Comparison of ENCODE assay signal across 2 cellular contexts in the genomic region with DNA sequence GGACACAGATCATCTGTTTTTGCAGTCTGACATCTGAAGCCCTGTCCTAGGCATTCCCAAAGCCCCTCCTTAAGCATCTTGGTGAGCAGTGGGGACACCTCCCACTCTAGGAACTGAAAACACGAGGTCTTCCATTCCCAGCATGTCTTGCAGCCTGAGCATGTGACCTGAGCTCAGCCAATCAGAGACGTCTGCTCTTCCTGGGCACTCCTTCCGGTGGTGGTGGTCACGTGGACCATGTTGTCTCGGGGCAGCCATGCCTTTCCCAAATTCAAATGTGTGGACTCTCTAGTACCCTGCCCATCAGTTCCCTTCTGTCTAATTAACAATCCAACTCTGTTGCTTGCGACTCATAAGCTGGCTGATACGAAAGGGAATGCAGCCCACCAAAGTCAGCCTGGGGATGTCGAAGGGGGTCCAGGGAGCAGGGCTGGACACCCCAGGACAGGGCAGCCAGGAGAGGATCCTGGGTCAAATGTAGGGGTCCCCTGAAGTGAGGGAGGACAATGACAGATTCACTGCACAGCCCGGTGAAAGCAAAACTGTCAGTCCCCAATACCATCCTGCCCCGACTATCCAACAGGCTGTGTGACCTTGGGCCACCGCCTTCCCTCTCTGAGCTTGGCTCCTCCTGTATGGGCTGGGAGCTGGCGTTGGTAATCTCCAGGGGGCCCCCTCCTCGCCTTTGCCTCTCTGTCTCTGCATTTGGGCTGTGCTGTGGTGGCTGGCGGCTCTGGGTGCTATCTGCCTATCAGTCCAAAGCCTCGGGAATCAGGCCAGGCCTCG.
A peak's percentile ranks its signal among the peaks of the same experiment; 100 is the strongest.
TF ChIP-seq lines count a peak whose summit lies in the region.

No MANE protein-coding gene starts in this region.

TF ChIP-seq in GM23338, 12 proteins besides CTCF, POLR2A, EP300 and RAD21 (continues in another document):
- TF ChIP-seq, protein P1, sequence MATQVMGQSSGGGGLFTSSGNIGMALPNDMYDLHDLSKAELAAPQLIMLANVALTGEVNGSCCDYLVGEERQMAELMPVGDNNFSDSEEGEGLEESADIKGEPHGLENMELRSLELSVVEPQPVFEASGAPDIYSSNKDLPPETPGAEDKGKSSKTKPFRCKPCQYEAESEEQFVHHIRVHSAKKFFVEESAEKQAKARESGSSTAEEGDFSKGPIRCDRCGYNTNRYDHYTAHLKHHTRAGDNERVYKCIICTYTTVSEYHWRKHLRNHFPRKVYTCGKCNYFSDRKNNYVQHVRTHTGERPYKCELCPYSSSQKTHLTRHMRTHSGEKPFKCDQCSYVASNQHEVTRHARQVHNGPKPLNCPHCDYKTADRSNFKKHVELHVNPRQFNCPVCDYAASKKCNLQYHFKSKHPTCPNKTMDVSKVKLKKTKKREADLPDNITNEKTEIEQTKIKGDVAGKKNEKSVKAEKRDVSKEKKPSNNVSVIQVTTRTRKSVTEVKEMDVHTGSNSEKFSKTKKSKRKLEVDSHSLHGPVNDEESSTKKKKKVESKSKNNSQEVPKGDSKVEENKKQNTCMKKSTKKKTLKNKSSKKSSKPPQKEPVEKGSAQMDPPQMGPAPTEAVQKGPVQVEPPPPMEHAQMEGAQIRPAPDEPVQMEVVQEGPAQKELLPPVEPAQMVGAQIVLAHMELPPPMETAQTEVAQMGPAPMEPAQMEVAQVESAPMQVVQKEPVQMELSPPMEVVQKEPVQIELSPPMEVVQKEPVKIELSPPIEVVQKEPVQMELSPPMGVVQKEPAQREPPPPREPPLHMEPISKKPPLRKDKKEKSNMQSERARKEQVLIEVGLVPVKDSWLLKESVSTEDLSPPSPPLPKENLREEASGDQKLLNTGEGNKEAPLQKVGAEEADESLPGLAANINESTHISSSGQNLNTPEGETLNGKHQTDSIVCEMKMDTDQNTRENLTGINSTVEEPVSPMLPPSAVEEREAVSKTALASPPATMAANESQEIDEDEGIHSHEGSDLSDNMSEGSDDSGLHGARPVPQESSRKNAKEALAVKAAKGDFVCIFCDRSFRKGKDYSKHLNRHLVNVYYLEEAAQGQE (IDR thresholded peaks at IDR 0.05; ENCODE audit: unreplicated experiment): no peak
- TF ChIP-seq, protein P2, sequence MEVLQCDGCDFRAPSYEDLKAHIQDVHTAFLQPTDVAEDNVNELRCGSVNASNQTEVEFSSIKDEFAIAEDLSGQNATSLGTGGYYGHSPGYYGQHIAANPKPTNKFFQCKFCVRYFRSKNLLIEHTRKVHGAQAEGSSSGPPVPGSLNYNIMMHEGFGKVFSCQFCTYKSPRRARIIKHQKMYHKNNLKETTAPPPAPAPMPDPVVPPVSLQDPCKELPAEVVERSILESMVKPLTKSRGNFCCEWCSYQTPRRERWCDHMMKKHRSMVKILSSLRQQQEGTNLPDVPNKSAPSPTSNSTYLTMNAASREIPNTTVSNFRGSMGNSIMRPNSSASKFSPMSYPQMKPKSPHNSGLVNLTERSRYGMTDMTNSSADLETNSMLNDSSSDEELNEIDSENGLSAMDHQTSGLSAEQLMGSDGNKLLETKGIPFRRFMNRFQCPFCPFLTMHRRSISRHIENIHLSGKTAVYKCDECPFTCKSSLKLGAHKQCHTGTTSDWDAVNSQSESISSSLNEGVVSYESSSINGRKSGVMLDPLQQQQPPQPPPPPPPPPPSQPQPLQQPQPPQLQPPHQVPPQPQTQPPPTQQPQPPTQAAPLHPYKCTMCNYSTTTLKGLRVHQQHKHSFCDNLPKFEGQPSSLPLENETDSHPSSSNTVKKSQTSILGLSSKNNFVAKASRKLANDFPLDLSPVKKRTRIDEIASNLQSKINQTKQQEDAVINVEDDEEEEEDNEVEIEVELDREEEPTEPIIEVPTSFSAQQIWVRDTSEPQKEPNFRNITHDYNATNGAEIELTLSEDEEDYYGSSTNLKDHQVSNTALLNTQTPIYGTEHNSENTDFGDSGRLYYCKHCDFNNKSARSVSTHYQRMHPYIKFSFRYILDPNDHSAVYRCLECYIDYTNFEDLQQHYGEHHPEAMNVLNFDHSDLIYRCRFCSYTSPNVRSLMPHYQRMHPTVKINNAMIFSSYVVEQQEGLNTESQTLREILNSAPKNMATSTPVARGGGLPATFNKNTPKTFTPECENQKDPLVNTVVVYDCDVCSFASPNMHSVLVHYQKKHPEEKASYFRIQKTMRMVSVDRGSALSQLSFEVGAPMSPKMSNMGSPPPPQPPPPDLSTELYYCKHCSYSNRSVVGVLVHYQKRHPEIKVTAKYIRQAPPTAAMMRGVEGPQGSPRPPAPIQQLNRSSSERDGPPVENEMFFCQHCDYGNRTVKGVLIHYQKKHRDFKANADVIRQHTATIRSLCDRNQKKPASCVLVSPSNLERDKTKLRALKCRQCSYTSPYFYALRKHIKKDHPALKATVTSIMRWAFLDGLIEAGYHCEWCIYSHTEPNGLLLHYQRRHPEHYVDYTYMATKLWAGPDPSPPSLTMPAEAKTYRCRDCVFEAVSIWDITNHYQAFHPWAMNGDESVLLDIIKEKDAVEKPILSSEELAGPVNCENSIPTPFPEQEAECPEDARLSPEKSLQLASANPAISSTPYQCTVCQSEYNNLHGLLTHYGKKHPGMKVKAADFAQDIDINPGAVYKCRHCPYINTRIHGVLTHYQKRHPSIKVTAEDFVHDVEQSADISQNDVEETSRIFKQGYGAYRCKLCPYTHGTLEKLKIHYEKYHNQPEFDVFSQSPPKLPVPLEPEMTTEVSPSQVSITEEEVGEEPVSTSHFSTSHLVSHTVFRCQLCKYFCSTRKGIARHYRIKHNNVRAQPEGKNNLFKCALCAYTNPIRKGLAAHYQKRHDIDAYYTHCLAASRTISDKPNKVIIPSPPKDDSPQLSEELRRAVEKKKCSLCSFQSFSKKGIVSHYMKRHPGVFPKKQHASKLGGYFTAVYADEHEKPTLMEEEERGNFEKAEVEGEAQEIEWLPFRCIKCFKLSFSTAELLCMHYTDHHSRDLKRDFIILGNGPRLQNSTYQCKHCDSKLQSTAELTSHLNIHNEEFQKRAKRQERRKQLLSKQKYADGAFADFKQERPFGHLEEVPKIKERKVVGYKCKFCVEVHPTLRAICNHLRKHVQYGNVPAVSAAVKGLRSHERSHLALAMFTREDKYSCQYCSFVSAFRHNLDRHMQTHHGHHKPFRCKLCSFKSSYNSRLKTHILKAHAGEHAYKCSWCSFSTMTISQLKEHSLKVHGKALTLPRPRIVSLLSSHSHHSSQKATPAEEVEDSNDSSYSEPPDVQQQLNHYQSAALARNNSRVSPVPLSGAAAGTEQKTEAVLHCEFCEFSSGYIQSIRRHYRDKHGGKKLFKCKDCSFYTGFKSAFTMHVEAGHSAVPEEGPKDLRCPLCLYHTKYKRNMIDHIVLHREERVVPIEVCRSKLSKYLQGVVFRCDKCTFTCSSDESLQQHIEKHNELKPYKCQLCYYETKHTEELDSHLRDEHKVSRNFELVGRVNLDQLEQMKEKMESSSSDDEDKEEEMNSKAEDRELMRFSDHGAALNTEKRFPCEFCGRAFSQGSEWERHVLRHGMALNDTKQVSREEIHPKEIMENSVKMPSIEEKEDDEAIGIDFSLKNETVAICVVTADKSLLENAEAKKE (CRISPR knock-in tag; IDR thresholded peaks at IDR 0.05): no peak
- TF ChIP-seq CREB1 (CRISPR knock-in tag; IDR thresholded peaks at IDR 0.05; ENCODE audit: low read depth): no peak
- TF ChIP-seq POLR2AphosphoS5 (IDR thresholded peaks at IDR 0.05; ENCODE audit: low read depth): no peak
- TF ChIP-seq, protein P3, sequence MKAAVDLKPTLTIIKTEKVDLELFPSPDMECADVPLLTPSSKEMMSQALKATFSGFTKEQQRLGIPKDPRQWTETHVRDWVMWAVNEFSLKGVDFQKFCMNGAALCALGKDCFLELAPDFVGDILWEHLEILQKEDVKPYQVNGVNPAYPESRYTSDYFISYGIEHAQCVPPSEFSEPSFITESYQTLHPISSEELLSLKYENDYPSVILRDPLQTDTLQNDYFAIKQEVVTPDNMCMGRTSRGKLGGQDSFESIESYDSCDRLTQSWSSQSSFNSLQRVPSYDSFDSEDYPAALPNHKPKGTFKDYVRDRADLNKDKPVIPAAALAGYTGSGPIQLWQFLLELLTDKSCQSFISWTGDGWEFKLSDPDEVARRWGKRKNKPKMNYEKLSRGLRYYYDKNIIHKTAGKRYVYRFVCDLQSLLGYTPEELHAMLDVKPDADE (IDR thresholded peaks at IDR 0.05): no peak
- no peak for TF ChIP-seq EZH2 (IDR thresholded peaks at IDR 0.05; ENCODE audit: low read depth, unreplicated experiment)
- TF ChIP-seq STAT1 (IDR thresholded peaks at IDR 0.05; ENCODE audit: unreplicated experiment): no peak

TF ChIP-seq in GM12878, 131 proteins besides CTCF, POLR2A, EP300 and RAD21 (continued from another document):
- TF ChIP-seq, protein P4, sequence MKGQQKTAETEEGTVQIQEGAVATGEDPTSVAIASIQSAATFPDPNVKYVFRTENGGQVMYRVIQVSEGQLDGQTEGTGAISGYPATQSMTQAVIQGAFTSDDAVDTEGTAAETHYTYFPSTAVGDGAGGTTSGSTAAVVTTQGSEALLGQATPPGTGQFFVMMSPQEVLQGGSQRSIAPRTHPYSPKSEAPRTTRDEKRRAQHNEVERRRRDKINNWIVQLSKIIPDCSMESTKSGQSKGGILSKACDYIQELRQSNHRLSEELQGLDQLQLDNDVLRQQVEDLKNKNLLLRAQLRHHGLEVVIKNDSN (IDR thresholded peaks at IDR 0.05; ENCODE audit: borderline replicate concordance, extremely low read length, insufficient read depth, low read depth, low read length): peak; percentile 51
- 0 out of 2 replicates have a peak, but pooled peaks have one; percentile 14 for TF ChIP-seq RAD51 (IDR thresholded peaks at IDR 0.05)
- TF ChIP-seq SPI1 (IDR thresholded peaks at IDR 0.05; ENCODE audit: borderline replicate concordance, insufficient read depth, low read depth, low read length): no peak
